1 cellular context compared by ENCODE assay signal in the genomic region with DNA sequence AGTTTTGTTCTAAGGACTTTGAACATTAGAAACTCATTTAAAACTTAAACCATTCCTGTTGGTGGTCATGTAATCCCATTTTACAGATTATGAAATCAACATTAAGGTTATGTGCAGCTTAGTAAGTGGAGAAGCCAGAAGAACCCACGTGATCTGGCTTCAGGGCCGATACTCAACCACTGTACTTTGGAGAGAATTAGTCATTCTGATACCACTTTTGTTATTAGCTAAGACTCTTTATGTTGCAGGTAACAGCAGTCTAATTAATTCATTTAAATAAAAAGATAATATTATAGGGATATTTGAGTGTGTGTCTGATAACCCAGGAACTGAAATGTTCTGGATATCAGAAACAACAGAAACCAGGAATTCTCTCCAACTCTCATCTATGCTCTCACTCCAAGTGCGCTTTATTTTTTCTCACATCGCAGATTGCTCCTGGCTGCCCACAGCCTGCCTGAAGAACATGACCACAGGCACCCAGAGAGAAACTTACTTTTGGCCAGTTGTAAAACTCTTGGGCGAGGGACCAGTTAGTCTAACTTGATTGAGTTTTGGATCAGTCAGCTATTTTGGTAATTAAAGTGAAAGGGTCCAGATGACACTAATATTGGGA.
TF ChIP-seq lines count a peak whose summit lies in the region.

No MANE protein-coding gene starts in this region.

TF ChIP-seq in H1, 55 proteins besides CTCF, POLR2A, EP300 and RAD21 (continued from another document):
- TF ChIP-seq E2F6 (IDR thresholded peaks at IDR 0.05), result no peak
- TF ChIP-seq JUND (IDR thresholded peaks at IDR 0.05; ENCODE audit: low read length), result no peak
- TF ChIP-seq, protein P1, sequence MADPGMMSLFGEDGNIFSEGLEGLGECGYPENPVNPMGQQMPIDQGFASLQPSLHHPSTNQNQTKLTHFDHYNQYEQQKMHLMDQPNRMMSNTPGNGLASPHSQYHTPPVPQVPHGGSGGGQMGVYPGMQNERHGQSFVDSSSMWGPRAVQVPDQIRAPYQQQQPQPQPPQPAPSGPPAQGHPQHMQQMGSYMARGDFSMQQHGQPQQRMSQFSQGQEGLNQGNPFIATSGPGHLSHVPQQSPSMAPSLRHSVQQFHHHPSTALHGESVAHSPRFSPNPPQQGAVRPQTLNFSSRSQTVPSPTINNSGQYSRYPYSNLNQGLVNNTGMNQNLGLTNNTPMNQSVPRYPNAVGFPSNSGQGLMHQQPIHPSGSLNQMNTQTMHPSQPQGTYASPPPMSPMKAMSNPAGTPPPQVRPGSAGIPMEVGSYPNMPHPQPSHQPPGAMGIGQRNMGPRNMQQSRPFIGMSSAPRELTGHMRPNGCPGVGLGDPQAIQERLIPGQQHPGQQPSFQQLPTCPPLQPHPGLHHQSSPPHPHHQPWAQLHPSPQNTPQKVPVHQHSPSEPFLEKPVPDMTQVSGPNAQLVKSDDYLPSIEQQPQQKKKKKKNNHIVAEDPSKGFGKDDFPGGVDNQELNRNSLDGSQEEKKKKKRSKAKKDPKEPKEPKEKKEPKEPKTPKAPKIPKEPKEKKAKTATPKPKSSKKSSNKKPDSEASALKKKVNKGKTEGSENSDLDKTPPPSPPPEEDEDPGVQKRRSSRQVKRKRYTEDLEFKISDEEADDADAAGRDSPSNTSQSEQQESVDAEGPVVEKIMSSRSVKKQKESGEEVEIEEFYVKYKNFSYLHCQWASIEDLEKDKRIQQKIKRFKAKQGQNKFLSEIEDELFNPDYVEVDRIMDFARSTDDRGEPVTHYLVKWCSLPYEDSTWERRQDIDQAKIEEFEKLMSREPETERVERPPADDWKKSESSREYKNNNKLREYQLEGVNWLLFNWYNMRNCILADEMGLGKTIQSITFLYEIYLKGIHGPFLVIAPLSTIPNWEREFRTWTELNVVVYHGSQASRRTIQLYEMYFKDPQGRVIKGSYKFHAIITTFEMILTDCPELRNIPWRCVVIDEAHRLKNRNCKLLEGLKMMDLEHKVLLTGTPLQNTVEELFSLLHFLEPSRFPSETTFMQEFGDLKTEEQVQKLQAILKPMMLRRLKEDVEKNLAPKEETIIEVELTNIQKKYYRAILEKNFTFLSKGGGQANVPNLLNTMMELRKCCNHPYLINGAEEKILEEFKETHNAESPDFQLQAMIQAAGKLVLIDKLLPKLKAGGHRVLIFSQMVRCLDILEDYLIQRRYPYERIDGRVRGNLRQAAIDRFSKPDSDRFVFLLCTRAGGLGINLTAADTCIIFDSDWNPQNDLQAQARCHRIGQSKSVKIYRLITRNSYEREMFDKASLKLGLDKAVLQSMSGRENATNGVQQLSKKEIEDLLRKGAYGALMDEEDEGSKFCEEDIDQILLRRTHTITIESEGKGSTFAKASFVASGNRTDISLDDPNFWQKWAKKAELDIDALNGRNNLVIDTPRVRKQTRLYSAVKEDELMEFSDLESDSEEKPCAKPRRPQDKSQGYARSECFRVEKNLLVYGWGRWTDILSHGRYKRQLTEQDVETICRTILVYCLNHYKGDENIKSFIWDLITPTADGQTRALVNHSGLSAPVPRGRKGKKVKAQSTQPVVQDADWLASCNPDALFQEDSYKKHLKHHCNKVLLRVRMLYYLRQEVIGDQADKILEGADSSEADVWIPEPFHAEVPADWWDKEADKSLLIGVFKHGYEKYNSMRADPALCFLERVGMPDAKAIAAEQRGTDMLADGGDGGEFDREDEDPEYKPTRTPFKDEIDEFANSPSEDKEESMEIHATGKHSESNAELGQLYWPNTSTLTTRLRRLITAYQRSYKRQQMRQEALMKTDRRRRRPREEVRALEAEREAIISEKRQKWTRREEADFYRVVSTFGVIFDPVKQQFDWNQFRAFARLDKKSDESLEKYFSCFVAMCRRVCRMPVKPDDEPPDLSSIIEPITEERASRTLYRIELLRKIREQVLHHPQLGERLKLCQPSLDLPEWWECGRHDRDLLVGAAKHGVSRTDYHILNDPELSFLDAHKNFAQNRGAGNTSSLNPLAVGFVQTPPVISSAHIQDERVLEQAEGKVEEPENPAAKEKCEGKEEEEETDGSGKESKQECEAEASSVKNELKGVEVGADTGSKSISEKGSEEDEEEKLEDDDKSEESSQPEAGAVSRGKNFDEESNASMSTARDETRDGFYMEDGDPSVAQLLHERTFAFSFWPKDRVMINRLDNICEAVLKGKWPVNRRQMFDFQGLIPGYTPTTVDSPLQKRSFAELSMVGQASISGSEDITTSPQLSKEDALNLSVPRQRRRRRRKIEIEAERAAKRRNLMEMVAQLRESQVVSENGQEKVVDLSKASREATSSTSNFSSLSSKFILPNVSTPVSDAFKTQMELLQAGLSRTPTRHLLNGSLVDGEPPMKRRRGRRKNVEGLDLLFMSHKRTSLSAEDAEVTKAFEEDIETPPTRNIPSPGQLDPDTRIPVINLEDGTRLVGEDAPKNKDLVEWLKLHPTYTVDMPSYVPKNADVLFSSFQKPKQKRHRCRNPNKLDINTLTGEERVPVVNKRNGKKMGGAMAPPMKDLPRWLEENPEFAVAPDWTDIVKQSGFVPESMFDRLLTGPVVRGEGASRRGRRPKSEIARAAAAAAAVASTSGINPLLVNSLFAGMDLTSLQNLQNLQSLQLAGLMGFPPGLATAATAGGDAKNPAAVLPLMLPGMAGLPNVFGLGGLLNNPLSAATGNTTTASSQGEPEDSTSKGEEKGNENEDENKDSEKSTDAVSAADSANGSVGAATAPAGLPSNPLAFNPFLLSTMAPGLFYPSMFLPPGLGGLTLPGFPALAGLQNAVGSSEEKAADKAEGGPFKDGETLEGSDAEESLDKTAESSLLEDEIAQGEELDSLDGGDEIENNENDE (IDR thresholded peaks at IDR 0.05; ENCODE audit: insufficient replicate concordance, low read length), result no peak
- no peak for TF ChIP-seq RNF2 (IDR thresholded peaks at IDR 0.05; ENCODE audit: borderline replicate concordance, low read depth, low read length, missing control alignments, poor library complexity, severe bottlenecking)
